In the genomic region with DNA sequence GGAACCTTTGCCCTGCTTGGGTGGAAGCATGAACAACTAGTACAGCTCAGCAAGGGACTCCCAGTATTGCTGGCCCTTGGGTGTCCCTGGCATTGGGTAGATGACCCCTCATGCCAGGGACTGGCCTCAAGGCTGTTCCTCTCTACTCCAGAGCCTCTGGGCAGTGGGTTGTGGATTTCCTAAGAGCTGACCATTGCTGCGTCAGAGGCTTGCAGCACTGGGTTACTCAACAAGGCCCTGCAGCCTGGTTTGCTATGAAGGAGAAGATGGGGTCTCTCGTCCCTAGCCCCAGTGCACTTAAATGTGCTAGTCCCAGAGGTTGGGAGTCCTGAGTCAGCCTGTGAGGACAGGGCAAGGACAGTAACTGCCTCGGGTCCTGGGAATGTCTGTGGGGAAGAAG, we compare ENCODE assay signal across 9 cellular contexts. TPM values are rescaled to one million over a fixed set of nuclear protein-coding genes. Genes with fewer than 3 reads are reported as not detected.
DNase-seq lines count a peak whose midpoint lies in the region; ATAC-seq and TF ChIP-seq lines count a peak whose summit lies in the region.
"Had no signal": no experiment of that assay in that cellular context is flagged by ENCODE, and none has a peak within 500 bp of the region (broad histone marks: within the 10 kb centered on the region; RNA-seq: fewer than 3 reads in every experiment).

No MANE protein-coding gene starts in this region.

- TF ChIP-seq CTCF in colonic mucosa (IDR thresholded peaks at IDR 0.05) = no peak
- TF ChIP-seq CTCF in vagina (IDR thresholded peaks at IDR 0.05) = no peak
- TF ChIP-seq CTCF in MM.1S (IDR thresholded peaks at IDR 0.05; ENCODE audit: low read length) = no peak

- H3K4me1 ChIP-seq in colonic mucosa = peaks cover 29% of the 10 kb centered on the region
- peaks cover 70 to 75% of the 10 kb centered on the region in 2 donors for H3K4me1 ChIP-seq in naive thymus-derived CD4-positive, alpha-beta T cell (ENCODE audit: control insufficient read depth in 2 of 2, insufficient read depth in 2 of 2, low read length in 2 of 2)
- H3K4me1 ChIP-seq in vagina = peaks cover 86% of the 10 kb centered on the region
- H3K4me1 ChIP-seq in MM.1S (ENCODE audit: low read length) = peaks cover 23% of the 10 kb centered on the region

- H3K4me3 Mint-ChIP-seq in naive thymus-derived CD4-positive, alpha-beta T cell = peak overlapping the region; percentile 86 to 98 (median 95)

- no peaks in the 10 kb centered on the region for H4K20me1 ChIP-seq in MM.1S (ENCODE audit: insufficient read depth, low read length)

- TF ChIP-seq POLR2A in vagina (IDR thresholded peaks at IDR 0.05) = no peak

- H3K27me3 ChIP-seq in colonic mucosa (no peaks in the 10 kb centered on the region), vagina (no peaks in the 10 kb centered on the region), MM.1S (replicated peaks; ENCODE audit: insufficient read depth, low read length) (no peaks in the 10 kb centered on the region)
- no peaks in the 10 kb centered on the region for H3K27me3 ChIP-seq in naive thymus-derived CD4-positive, alpha-beta T cell (ENCODE audit: control insufficient read depth in 2 of 2, insufficient read depth in 2 of 2, low read length in 2 of 2)
- H3K27me3 ChIP-seq: pancreas had no signal

- no peak for ATAC-seq in Right ventricle myocardium superior (ENCODE audit: poor library complexity)
- no peak for ATAC-seq in Right ventricle myocardium inferior
- no peak for ATAC-seq in naive thymus-derived CD4-positive, alpha-beta T cell
- no peak for ATAC-seq in HG02759 (IDR thresholded peaks at IDR 0.05; ENCODE audit: unreplicated experiment)

- peaks cover 10% of the 10 kb centered on the region for H3F3A ChIP-seq in MM.1S (ENCODE audit: insufficient read depth, low read length)

- no peak overlapping the region for H2AFZ ChIP-seq in MM.1S (ENCODE audit: low read length)

- H3K9me3 Mint-ChIP-seq in naive thymus-derived CD4-positive, alpha-beta T cell = peaks cover 0 to 5% (median 0%) of the 10 kb centered on the region in 11 donors

- no peaks in the 10 kb centered on the region for H3K27me3 Mint-ChIP-seq in naive thymus-derived CD4-positive, alpha-beta T cell

- H3K9me3 ChIP-seq in colonic mucosa = no peaks in the 10 kb centered on the region
- no peaks in the 10 kb centered on the region for H3K9me3 ChIP-seq in naive thymus-derived CD4-positive, alpha-beta T cell (ENCODE audit: control insufficient read depth in 2 of 3, low read length in 3 of 3)
- no peaks in the 10 kb centered on the region for H3K9me3 ChIP-seq in vagina
- no peaks in the 10 kb centered on the region for H3K9me3 ChIP-seq in MM.1S (replicated peaks; ENCODE audit: insufficient read depth, low read length)
- H3K9me3 ChIP-seq: pancreas had no signal

- H3K4me3 ChIP-seq in colonic mucosa (peak overlapping the region; percentile 80), vagina (peak overlapping the region; percentile 83 to 90), MM.1S (ENCODE audit: low read length) (no peak overlapping the region)
- H3K4me3 ChIP-seq in naive thymus-derived CD4-positive, alpha-beta T cell (ENCODE audit: low read length) = peak overlapping the region; percentile 91

- intact Hi-C loops in Right ventricle myocardium superior (cut with DNase I) (loop anchor here (5.0 kb wide), 1 partner anchor 43 kb away; no protein-coding TSS in a partner anchor), Right ventricle myocardium inferior (cut with DNase I) (no loop called here), colonic mucosa (cut with DNase I) (loop anchor here (5.0 kb wide), 1 partner anchor 43 kb away; no protein-coding TSS in a partner anchor), vagina (cut with DNase I) (loop anchor here (5.0 kb wide), 1 partner anchor 58 kb away; no protein-coding TSS in a partner anchor)
- intact Hi-C loops in naive thymus-derived CD4-positive, alpha-beta T cell (cut with micrococcal nuclease) = no loop called here

- CTCF ChIA-PET in naive thymus-derived CD4-positive, alpha-beta T cell (lab: Charles Lee) = interaction anchor here (0.6 to 4.4 kb wide), 5 partner anchors 14 to 1371 kb away, joined by 3 to 38 read pairs (median 23); no protein-coding TSS in a partner anchor

- H3K36me3 ChIP-seq in colonic mucosa = no peaks in the 10 kb centered on the region
- peaks cover 0 to 57% (median 11%) of the 10 kb centered on the region in 3 experiments for H3K36me3 ChIP-seq in naive thymus-derived CD4-positive, alpha-beta T cell (ENCODE audit: control insufficient read depth in 2 of 3, insufficient read depth in 3 of 3, low read length in 3 of 3)
- H3K36me3 ChIP-seq in vagina = no peaks in the 10 kb centered on the region
- H3K36me3 ChIP-seq in MM.1S (replicated peaks; ENCODE audit: insufficient read depth, low read length) = no peaks in the 10 kb centered on the region
- H3K36me3 ChIP-seq: pancreas had no signal

- H3K27ac ChIP-seq in colonic mucosa (peak overlapping the region; percentile 92), vagina (peak overlapping the region; percentile 99), MM.1S (ENCODE audit: low read length) (no peak overlapping the region)
- H3K27ac ChIP-seq in naive thymus-derived CD4-positive, alpha-beta T cell (ENCODE audit: low read depth, low read length) = peak overlapping the region; percentile 93

- H3K9me2 ChIP-seq in MM.1S (replicated peaks; ENCODE audit: insufficient read depth, low read length) = no peaks in the 10 kb centered on the region

- H3K79me2 ChIP-seq in MM.1S (ENCODE audit: low read length) = no peaks in the 10 kb centered on the region; the same call in 1 of the 2 replicates

- no peak overlapping the region for H3K4me2 ChIP-seq in MM.1S (ENCODE audit: low read depth, low read length)

- POLR2A ChIA-PET in naive thymus-derived CD4-positive, alpha-beta T cell (lab: Charles Lee) = interaction anchor here (5.1 to 25.7 kb wide), 3 partner anchors 24 to 44 kb away, joined by 41 to 863 read pairs (median 136); no protein-coding TSS in a partner anchor

- H3K9ac ChIP-seq in colonic mucosa (ENCODE audit: low read depth in 2 of 2, low read length in 2 of 2) (peak overlapping the region; percentile 45 to 99), MM.1S (ENCODE audit: low read length) (no peak overlapping the region)

- H3K27ac Mint-ChIP-seq in naive thymus-derived CD4-positive, alpha-beta T cell = peak overlapping the region; percentile 85 to 98 (median 94)

- DNase-seq in Right ventricle myocardium superior = peak; percentile 67
- no peak for DNase-seq in Right ventricle myocardium inferior (ENCODE audit: missing footprints)
- no peak for DNase-seq in colonic mucosa
- no peak for DNase-seq in naive thymus-derived CD4-positive, alpha-beta T cell
- DNase-seq in vagina (ENCODE audit: extremely low spot score in 2 of 2) = no peak
- DNase-seq in DMS79 treated with DMSO at 0.1 percent for 48 hours (lab: John Stamatoyannopoulos, UW) = no peak
- DNase-seq in MM.1S = no peak

- H3K4me1 Mint-ChIP-seq in naive thymus-derived CD4-positive, alpha-beta T cell = peaks cover 58 to 84% (median 79%) of the 10 kb centered on the region in 7 donors

- peaks cover 6 to 39% (median 11%) of the 10 kb centered on the region in 5 donors for H3K36me3 Mint-ChIP-seq in naive thymus-derived CD4-positive, alpha-beta T cell

RNA-seq across cellular contexts. Expression of a gene that starts 2.5 kb away (rescaled TPM):
- total RNA-seq in Right ventricle myocardium superior (116 TPM), Right ventricle myocardium inferior (140 TPM), colonic mucosa (10 to 100 TPM; 41.2 to 42.8 TPM), vagina (96.5 TPM)
- total RNA-seq in naive thymus-derived CD4-positive, alpha-beta T cell = 100 to 1,000 TPM in 3 of 5 experiments, 10 to 100 TPM in 2; 91.1 to 271 (median 101) TPM
- 100 to 1,000 TPM; 220 to 300 TPM for polyA plus RNA-seq in naive thymus-derived CD4-positive, alpha-beta T cell

RNA-seq across cellular contexts. Expression of a gene that starts 51.2 kb away (rescaled TPM):
- total RNA-seq in Right ventricle myocardium superior (0.05 TPM), Right ventricle myocardium inferior (0.05 TPM), colonic mucosa (under 1 TPM in 1 of 2 donors, not detected in 1; 0.07 TPM), vagina (0.49 TPM)
- total RNA-seq in naive thymus-derived CD4-positive, alpha-beta T cell = 1 to 10 TPM in 1 of 5 experiments, under 1 TPM in 4; 0.13 to 1.0 (median 0.19) TPM
- not detected for polyA plus RNA-seq in naive thymus-derived CD4-positive, alpha-beta T cell

Comparison
In these comparisons a context has a peak if more than half of its experiments do, and no peak if none do; other contexts are left out.
1. intact Hi-C loops: an anchor here in Right ventricle myocardium superior (5.0 kb wide), colonic mucosa (5.0 kb wide) and vagina (5.0 kb wide); none called in Right ventricle myocardium inferior and naive thymus-derived CD4-positive, alpha-beta T cell.